Comparison of ENCODE assay signal across 19 cellular contexts in the genomic region with DNA sequence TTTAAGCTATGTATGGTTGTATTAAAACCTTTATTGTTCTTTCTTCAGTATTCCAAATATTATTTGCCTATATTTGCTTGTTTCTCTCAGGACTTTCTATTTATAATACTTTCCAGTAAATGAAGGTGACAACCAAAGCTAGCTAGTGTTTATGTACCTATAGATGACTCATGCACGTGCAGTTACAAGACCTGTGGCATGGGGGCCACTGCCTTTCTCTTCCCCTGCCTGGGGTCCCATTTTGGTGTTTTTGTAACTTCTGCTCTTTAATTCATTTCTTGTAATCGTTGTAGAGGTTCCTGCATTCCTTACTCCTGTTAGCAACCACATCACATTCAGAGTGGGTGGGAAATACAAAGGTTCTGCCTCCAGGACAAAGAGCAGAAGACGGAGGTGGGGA.
DNase-seq lines count a peak whose midpoint lies in the region; ATAC-seq, FAIRE-seq and TF ChIP-seq lines count a peak whose summit lies in the region.
"Had no signal": no experiment of that assay in that cellular context is flagged by ENCODE, and none has a peak within 500 bp of the region (broad histone marks: within the 10 kb centered on the region; RNA-seq: fewer than 3 reads in every experiment).

No MANE protein-coding gene starts in this region.

- H2AFZ ChIP-seq in HepG2 (ENCODE audit: low read length), result no peak overlapping the region
- H2AFZ ChIP-seq in IMR-90 (replicated peaks; ENCODE audit: low read length, poor library complexity), result no peak overlapping the region
- H2AFZ ChIP-seq: GM23338 had no signal

- H3K4me3 ChIP-seq in HepG2 (replicated peaks in 1 of 3; ENCODE audit: insufficient read depth in 1 of 3, low read depth in 2 of 3, low read length in 3 of 3) (no peak overlapping the region), right lobe of liver (no peak overlapping the region), IMR-90 (ENCODE audit: insufficient read depth, low read depth, low read length) (no peak overlapping the region), pancreas (no peak overlapping the region)
- H3K4me3 ChIP-seq: GM23338 had no signal

- no peak overlapping the region for H2BK120ac ChIP-seq in IMR-90 (ENCODE audit: low read depth, low read length)

- H3K18ac ChIP-seq in IMR-90 (ENCODE audit: low read depth, low read length), result no peak overlapping the region

- no peaks in the 10 kb centered on the region; a peak in 1 of 4 replicates for H3K79me1 ChIP-seq in IMR-90 (ENCODE audit: low read depth in 1 of 2, low read length in 2 of 2)

- H2AK9ac ChIP-seq in IMR-90 (replicated peaks; ENCODE audit: low read depth, low read length, poor library complexity), result no peak overlapping the region

- H4K8ac ChIP-seq in IMR-90 (ENCODE audit: low read depth in 2 of 2, low read length in 2 of 2), result no peak overlapping the region

- H4K20me1 ChIP-seq in HepG2 (ENCODE audit: insufficient read depth, low read length) (no peaks in the 10 kb centered on the region), IMR-90 (ENCODE audit: insufficient read depth, low read length) (no peaks in the 10 kb centered on the region)

- CTCF ChIA-PET in HepG2 (lab: Yijun Ruan, JAX; ENCODE audit: low intra/inter-chr PET ratio, low total read pairs) (no interaction called here), IMR-90 (lab: Yijun Ruan, JAX) (no interaction called here)

- dilution Hi-C loops in IMR-90 (cut with HindIII; ENCODE audit: low sequenced_read_pairs, unreplicated experiment), result no loop called here

- H3K9me1 ChIP-seq in IMR-90 (ENCODE audit: insufficient read depth, low read length), result peaks cover 6% of the 10 kb centered on the region

- no peak overlapping the region for H3K27ac ChIP-seq in HepG2 (ENCODE audit: extremely low read length, insufficient read depth, low read length)
- H3K27ac ChIP-seq in right lobe of liver, result no peak overlapping the region
- no peak overlapping the region for H3K27ac ChIP-seq in IMR-90 (ENCODE audit: insufficient read depth, low read length)
- H3K27ac ChIP-seq in pancreas, result no peak overlapping the region
- H3K27ac ChIP-seq: C4-2B had no signal

- no peak overlapping the region for H4K91ac ChIP-seq in IMR-90 (ENCODE audit: insufficient read depth, low read depth, low read length)

- H3K14ac ChIP-seq in IMR-90 (replicated peaks; ENCODE audit: low read depth, low read length), result 0 out of 2 replicates have a peak overlapping the region, but pooled peaks have one; percentile 3

- TF ChIP-seq CTCF in HepG2 (CRISPR knock-in tag; IDR thresholded peaks at IDR 0.05), result no peak
- TF ChIP-seq CTCF in right lobe of liver (IDR thresholded peaks at IDR 0.05), result no peak
- no peak for TF ChIP-seq CTCF in IMR-90 (conservative IDR thresholded peaks at IDR 0.05; ENCODE audit: low read depth, low read length)
- no peak for TF ChIP-seq CTCF in pancreas (IDR thresholded peaks at IDR 0.05)

- 69% methylated on average over 3 of the region's 3 CpGs for WGBS in HepG2 (ENCODE audit: low lambda C conversion rate)
- 83% methylated on average over 3 of the region's 3 CpGs for WGBS in right lobe of liver (ENCODE audit: insufficient coverage, low coverage, low lambda C conversion rate, missing lambda C conversion rate)
- no CpG with 5 or more reads among the region's 3 CpGs for whole genome bisulfite sequencing in IMR-90 (ENCODE audit: extremely low coverage in 2 of 2, insufficient read length in 1 of 2), 2 experiments
- 75 to 79% methylated on average over 3 of the region's 3 CpGs for WGBS in pancreas, 2 donors

- H2BK20ac ChIP-seq in IMR-90 (ENCODE audit: low read depth, low read length), result no peak overlapping the region

- TF ChIP-seq RAD21 in HepG2 (CRISPR knock-in tag; IDR thresholded peaks at IDR 0.05), result no peak
- TF ChIP-seq RAD21 in IMR-90 (IDR thresholded peaks at IDR 0.05; ENCODE audit: low read length), result no peak

- FAIRE-seq in HepG2 (lab: Jason Lieb, UNC) (no peak), urothelium cell line (lab: Jason Lieb, UNC) (peak; percentile 66), pancreas (lab: Jason Lieb, UNC) (no peak)
- FAIRE-seq: A204.1, GM12892, GM18507, H54, HTR-8/SVneo had no signal

- H3K27me3 ChIP-seq in HepG2 (ENCODE audit: control insufficient read depth in 1 of 2, insufficient read depth in 2 of 2, low read length in 2 of 2) (no peaks in the 10 kb centered on the region), right lobe of liver (no peaks in the 10 kb centered on the region), IMR-90 (ENCODE audit: control insufficient read depth, insufficient read depth, low read length) (no peaks in the 10 kb centered on the region), pancreas (no peaks in the 10 kb centered on the region)

- H3K4ac ChIP-seq in IMR-90 (ENCODE audit: low read depth, low read length), result no peak overlapping the region

- TF ChIP-seq POLR2A in HepG2 (IDR thresholded peaks at IDR 0.05; ENCODE audit: insufficient read depth in 1 of 2, low read depth in 2 of 2, low read length in 2 of 2), result no peak
- TF ChIP-seq POLR2A in right lobe of liver (IDR thresholded peaks at IDR 0.05), result no peak
- no peak for TF ChIP-seq POLR2A in IMR-90 (IDR thresholded peaks at IDR 0.05; ENCODE audit: low read depth, low read length)

- intact Hi-C loops in HepG2 (cut with micrococcal nuclease; ENCODE audit: unreplicated experiment) (no loop called here), right lobe of liver (cut with DNase I) (no loop called here), IMR-90 (cut with micrococcal nuclease) (no loop called here), pancreas (cut with DNase I) (no loop called here)

- no peak for TF ChIP-seq EP300 in HepG2 (IDR thresholded peaks at IDR 0.05; ENCODE audit: low read depth in 2 of 2, low read length in 2 of 2)
- no peak for TF ChIP-seq EP300 in HepG2 (CRISPR knock-in tag; IDR thresholded peaks at IDR 0.05; ENCODE audit: borderline replicate concordance)

- BruUV-seq in HepG2 (replicated peaks; lab: Mats Ljungman, UMichigan) (no TSS peak), IMR-90 (replicated peaks; lab: Mats Ljungman, UMichigan) (no TSS peak)

- H3K9ac ChIP-seq in HepG2 (ENCODE audit: insufficient read depth, low read depth, low read length), result no peak overlapping the region
- no peak overlapping the region for H3K9ac ChIP-seq in IMR-90 (ENCODE audit: low read depth, low read length)

- no peak overlapping the region for H4K5ac ChIP-seq in IMR-90 (ENCODE audit: low read depth, low read length)

- peak; percentile 14 for DNase-seq in HepG2 (ENCODE audit: low spot score)
- no peak for DNase-seq in right lobe of liver
- DNase-seq in DMS53 (lab: John Stamatoyannopoulos, UW), result peak; percentile 77
- no peak for DNase-seq in IMR-90
- DNase-seq in urothelium cell line (ENCODE audit: low spot score), result no peak
- no peak for DNase-seq in Kasumi-1 (lab: John Stamatoyannopoulos, UW)
- no peak for DNase-seq in pancreas
- DNase-seq: AML-193; CD4-positive, alpha-beta T cell; GDM1; HCEC 1CT; KG1 had no signal

- H3K9me3 ChIP-seq in HepG2 (ENCODE audit: low read length) (no peaks in the 10 kb centered on the region), right lobe of liver (no peaks in the 10 kb centered on the region), IMR-90 (ENCODE audit: control insufficient read depth, insufficient read depth, low read length) (no peaks in the 10 kb centered on the region), pancreas (no peaks in the 10 kb centered on the region)

- peaks cover 2 to 5% of the 10 kb centered on the region in 2 experiments; a peak in 3 of 5 replicates for H3K36me3 ChIP-seq in HepG2 (replicated peaks in 1 of 2; ENCODE audit: control insufficient read depth in 1 of 2, insufficient read depth in 2 of 2, low read length in 2 of 2)
- H3K36me3 ChIP-seq in right lobe of liver, result no peaks in the 10 kb centered on the region
- peaks cover 3% of the 10 kb centered on the region for H3K36me3 ChIP-seq in IMR-90 (ENCODE audit: control insufficient read depth, insufficient read depth, low read length)
- no peaks in the 10 kb centered on the region for H3K36me3 ChIP-seq in pancreas

- H3K4me2 ChIP-seq in HepG2 (ENCODE audit: low read depth, low read length) (no peak overlapping the region), IMR-90 (ENCODE audit: low read depth, low read length) (no peak overlapping the region)
- H3K4me2 ChIP-seq: GM23338 had no signal

- H2BK15ac ChIP-seq in IMR-90 (ENCODE audit: low read depth, low read length), result no peak overlapping the region

- no peak overlapping the region for H3K23ac ChIP-seq in IMR-90 (ENCODE audit: low read depth, low read length)

- no peak overlapping the region for H2BK5ac ChIP-seq in IMR-90 (ENCODE audit: low read depth, low read length, poor library complexity, severe bottlenecking)

- no peaks in the 10 kb centered on the region for H3K79me2 ChIP-seq in HepG2 (ENCODE audit: insufficient read depth, low read length)

- ATAC-seq in HepG2 (no peak), right lobe of liver (no peak), IMR-90 (ENCODE audit: low read depth) (no peak), pancreas (no peak)
- ATAC-seq: GM23338 had no signal

- H3K56ac ChIP-seq in IMR-90 (ENCODE audit: extremely low read depth, insufficient read depth, low read length), result no peak overlapping the region

- no peak overlapping the region for H2AK5ac ChIP-seq in IMR-90 (ENCODE audit: low read depth, low read length)

- peaks cover 11% of the 10 kb centered on the region for H3K4me1 ChIP-seq in HepG2 (ENCODE audit: insufficient read depth, low read length)
- peaks cover 0 to 3% (median 0%) of the 10 kb centered on the region in 4 donors for H3K4me1 ChIP-seq in right lobe of liver
- peaks cover 2% of the 10 kb centered on the region for H3K4me1 ChIP-seq in IMR-90 (ENCODE audit: control insufficient read depth, insufficient read depth, low read length)
- H3K4me1 ChIP-seq in pancreas, result peaks cover 0 to 7% (median 4%) of the 10 kb centered on the region in 3 donors

- in situ Hi-C loops in HepG2 (cut with HindIII; ENCODE audit: extremely low pct_ligation_motif_present, low pct_unique_long_range_greater_than_20kb) (no loop called here), IMR-90 (cut with MboI; ENCODE audit: low sequenced_read_pairs) (no loop called here)

- POLR2A ChIA-PET in HepG2 (lab: Yijun Ruan, JAX), result no interaction called here
- POLR2A ChIA-PET in IMR-90 (lab: Charles Lee; ENCODE audit: unreplicated experiment), result no interaction called here

TF ChIP-seq in IMR-90, 13 proteins besides CTCF, POLR2A, EP300 and RAD21:
- TF ChIP-seq FOS (IDR thresholded peaks at IDR 0.05; ENCODE audit: low read depth, low read length), result no peak
- no peak for TF ChIP-seq RCOR1 (IDR thresholded peaks at IDR 0.05; ENCODE audit: insufficient replicate concordance, low read length)
- no peak for TF ChIP-seq CEBPB (IDR thresholded peaks at IDR 0.05; ENCODE audit: low read depth, low read length)

Comparison
In these comparisons a context has a peak if more than half of its experiments do, and no peak if none do; other contexts are left out.
1. DNase-seq: peak in HepG2 (single experiment) and DMS53 (single experiment); none in right lobe of liver (0 of 3), IMR-90 (single experiment), urothelium cell line (single experiment), Kasumi-1 (0 of 2) and pancreas (0 of 6).